ENCODE assay signal across 1 cellular context in the genomic region with DNA sequence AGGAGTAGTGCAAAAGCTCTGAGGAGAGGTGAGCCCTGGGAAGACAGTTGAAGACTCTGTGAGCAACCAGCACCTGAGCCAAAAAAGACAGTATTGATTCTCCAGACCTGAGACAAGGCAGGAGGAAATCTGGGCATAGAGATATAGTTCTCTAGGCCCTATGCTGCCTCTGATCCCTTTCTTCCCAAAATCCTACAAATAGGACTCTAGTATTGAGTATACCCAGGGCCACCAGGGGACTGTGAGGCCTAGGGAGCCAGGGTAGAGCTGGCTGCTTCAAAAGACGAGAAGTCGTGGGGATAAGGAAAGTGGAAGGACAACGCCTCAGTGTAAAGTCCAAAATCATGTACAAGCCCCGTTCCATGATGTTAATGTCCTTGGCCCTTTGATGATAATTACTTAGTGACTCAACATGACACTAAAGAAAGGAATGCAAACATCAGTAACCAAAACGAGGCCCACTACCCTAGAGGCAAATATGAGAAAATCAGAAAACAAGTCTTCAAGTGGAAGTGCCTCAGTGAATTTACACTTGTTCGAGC.
A peak's percentile ranks its signal among the peaks of the same experiment; 100 is the strongest.
TF ChIP-seq lines count a peak whose summit lies in the region.

No MANE protein-coding gene starts in this region.

TF ChIP-seq in HepG2, 621 proteins besides CTCF, POLR2A, EP300 and RAD21 (continued from another document):
- TF ChIP-seq HMG20B (CRISPR knock-in tag; conservative IDR thresholded peaks at IDR 0.05), result peak; percentile 81
- peak; percentile 98 for TF ChIP-seq JUNB (CRISPR knock-in tag; IDR thresholded peaks at IDR 0.05; ENCODE audit: borderline replicate concordance)
- TF ChIP-seq, protein P1, sequence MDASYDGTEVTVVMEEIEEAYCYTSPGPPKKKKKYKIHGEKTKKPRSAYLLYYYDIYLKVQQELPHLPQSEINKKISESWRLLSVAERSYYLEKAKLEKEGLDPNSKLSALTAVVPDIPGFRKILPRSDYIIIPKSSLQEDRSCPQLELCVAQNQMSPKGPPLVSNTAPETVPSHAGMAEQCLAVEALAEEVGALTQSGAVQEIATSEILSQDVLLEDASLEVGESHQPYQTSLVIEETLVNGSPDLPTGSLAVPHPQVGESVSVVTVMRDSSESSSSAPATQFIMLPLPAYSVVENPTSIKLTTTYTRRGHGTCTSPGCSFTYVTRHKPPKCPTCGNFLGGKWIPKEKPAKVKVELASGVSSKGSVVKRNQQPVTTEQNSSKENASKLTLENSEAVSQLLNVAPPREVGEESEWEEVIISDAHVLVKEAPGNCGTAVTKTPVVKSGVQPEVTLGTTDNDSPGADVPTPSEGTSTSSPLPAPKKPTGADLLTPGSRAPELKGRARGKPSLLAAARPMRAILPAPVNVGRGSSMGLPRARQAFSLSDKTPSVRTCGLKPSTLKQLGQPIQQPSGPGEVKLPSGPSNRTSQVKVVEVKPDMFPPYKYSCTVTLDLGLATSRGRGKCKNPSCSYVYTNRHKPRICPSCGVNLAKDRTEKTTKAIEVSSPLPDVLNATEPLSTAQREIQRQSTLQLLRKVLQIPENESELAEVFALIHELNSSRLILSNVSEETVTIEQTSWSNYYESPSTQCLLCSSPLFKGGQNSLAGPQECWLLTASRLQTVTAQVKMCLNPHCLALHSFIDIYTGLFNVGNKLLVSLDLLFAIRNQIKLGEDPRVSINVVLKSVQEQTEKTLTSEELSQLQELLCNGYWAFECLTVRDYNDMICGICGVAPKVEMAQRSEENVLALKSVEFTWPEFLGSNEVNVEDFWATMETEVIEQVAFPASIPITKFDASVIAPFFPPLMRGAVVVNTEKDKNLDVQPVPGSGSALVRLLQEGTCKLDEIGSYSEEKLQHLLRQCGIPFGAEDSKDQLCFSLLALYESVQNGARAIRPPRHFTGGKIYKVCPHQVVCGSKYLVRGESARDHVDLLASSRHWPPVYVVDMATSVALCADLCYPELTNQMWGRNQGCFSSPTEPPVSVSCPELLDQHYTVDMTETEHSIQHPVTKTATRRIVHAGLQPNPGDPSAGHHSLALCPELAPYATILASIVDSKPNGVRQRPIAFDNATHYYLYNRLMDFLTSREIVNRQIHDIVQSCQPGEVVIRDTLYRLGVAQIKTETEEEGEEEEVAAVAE (CRISPR knock-in tag; IDR thresholded peaks at IDR 0.05; ENCODE audit: borderline replicate concordance), result peak; percentile 66; the same call in 1 of the 2 replicates
- peak; percentile 87 for TF ChIP-seq MEIS1 (CRISPR knock-in tag; IDR thresholded peaks at IDR 0.05; ENCODE audit: borderline replicate concordance)
- TF ChIP-seq MAFF (IDR thresholded peaks at IDR 0.05; ENCODE audit: low read depth, low read length), result no peak
- TF ChIP-seq, protein P2, sequence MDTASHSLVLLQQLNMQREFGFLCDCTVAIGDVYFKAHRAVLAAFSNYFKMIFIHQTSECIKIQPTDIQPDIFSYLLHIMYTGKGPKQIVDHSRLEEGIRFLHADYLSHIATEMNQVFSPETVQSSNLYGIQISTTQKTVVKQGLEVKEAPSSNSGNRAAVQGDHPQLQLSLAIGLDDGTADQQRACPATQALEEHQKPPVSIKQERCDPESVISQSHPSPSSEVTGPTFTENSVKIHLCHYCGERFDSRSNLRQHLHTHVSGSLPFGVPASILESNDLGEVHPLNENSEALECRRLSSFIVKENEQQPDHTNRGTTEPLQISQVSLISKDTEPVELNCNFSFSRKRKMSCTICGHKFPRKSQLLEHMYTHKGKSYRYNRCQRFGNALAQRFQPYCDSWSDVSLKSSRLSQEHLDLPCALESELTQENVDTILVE (CRISPR knock-in tag; IDR thresholded peaks at IDR 0.05), result peak; percentile 87
- peak; percentile 95 for TF ChIP-seq TBX2 (CRISPR knock-in tag; IDR thresholded peaks at IDR 0.05; ENCODE audit: borderline replicate concordance)
- TF ChIP-seq KAT8 (CRISPR knock-in tag; IDR thresholded peaks at IDR 0.05), result peak; percentile 89
- TF ChIP-seq HOXA3 (CRISPR knock-in tag; IDR thresholded peaks at IDR 0.05), result 0 out of 2 replicates have a peak, but pooled peaks have one; percentile 14
- TF ChIP-seq RCOR2 (CRISPR knock-in tag; IDR thresholded peaks at IDR 0.05), result peak; percentile 93
- TF ChIP-seq, protein P3, sequence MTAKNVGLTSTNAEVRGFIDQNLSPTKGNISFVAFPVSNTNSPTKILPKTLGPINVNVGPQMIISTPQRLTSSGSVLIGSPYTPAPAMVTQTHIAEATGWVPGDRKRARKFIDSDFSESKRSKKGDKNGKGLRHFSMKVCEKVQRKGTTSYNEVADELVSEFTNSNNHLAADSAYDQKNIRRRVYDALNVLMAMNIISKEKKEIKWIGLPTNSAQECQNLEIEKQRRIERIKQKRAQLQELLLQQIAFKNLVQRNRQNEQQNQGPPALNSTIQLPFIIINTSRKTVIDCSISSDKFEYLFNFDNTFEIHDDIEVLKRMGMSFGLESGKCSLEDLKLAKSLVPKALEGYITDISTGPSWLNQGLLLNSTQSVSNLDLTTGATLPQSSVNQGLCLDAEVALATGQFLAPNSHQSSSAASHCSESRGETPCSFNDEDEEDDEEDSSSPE (CRISPR knock-in tag; IDR thresholded peaks at IDR 0.05), result 0 out of 2 replicates have a peak, but pooled peaks have one; percentile 14
- TF ChIP-seq ZNF225 (CRISPR knock-in tag; IDR thresholded peaks at IDR 0.05), result no peak
- peak; percentile 92 for TF ChIP-seq ISL2 (CRISPR knock-in tag; IDR thresholded peaks at IDR 0.05)
- TF ChIP-seq, protein P4, sequence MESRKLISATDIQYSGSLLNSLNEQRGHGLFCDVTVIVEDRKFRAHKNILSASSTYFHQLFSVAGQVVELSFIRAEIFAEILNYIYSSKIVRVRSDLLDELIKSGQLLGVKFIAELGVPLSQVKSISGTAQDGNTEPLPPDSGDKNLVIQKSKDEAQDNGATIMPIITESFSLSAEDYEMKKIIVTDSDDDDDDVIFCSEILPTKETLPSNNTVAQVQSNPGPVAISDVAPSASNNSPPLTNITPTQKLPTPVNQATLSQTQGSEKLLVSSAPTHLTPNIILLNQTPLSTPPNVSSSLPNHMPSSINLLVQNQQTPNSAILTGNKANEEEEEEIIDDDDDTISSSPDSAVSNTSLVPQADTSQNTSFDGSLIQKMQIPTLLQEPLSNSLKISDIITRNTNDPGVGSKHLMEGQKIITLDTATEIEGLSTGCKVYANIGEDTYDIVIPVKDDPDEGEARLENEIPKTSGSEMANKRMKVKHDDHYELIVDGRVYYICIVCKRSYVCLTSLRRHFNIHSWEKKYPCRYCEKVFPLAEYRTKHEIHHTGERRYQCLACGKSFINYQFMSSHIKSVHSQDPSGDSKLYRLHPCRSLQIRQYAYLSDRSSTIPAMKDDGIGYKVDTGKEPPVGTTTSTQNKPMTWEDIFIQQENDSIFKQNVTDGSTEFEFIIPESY (CRISPR knock-in tag; IDR thresholded peaks at IDR 0.05), result peak; percentile 46; the same call in 1 of the 2 replicates
- TF ChIP-seq ZKSCAN1 (IDR thresholded peaks at IDR 0.05; ENCODE audit: low read length), result 0 out of 2 replicates have a peak, but pooled peaks have one; percentile 41
- no peak for TF ChIP-seq HOXD1 (CRISPR knock-in tag; IDR thresholded peaks at IDR 0.05)
- TF ChIP-seq KDM2A (CRISPR knock-in tag; IDR thresholded peaks at IDR 0.05; ENCODE audit: borderline replicate concordance, low read depth), result peak; percentile 37; the same call in 1 of the 2 replicates
- no peak for TF ChIP-seq ZNF44 (CRISPR knock-in tag; IDR thresholded peaks at IDR 0.05)
- TF ChIP-seq, protein P5, sequence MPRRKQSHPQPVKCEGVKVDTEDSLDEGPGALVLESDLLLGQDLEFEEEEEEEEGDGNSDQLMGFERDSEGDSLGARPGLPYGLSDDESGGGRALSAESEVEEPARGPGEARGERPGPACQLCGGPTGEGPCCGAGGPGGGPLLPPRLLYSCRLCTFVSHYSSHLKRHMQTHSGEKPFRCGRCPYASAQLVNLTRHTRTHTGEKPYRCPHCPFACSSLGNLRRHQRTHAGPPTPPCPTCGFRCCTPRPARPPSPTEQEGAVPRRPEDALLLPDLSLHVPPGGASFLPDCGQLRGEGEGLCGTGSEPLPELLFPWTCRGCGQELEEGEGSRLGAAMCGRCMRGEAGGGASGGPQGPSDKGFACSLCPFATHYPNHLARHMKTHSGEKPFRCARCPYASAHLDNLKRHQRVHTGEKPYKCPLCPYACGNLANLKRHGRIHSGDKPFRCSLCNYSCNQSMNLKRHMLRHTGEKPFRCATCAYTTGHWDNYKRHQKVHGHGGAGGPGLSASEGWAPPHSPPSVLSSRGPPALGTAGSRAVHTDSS (CRISPR knock-in tag; conservative IDR thresholded peaks at IDR 0.05), result no peak
- TF ChIP-seq TBL1XR1 (IDR thresholded peaks at IDR 0.05; ENCODE audit: borderline replicate concordance, low read length, partially characterized antibody), result peak; percentile 25
- TF ChIP-seq ZFY (CRISPR knock-in tag; IDR thresholded peaks at IDR 0.05), result peak; percentile 60
- 0 out of 2 replicates have a peak, but pooled peaks have one; percentile 28 for TF ChIP-seq FOXC1 (CRISPR knock-in tag; IDR thresholded peaks at IDR 0.05; ENCODE audit: borderline replicate concordance)
TF ChIP-seq in HepG2: peak in this region for 212.
